ENCODE assay signal across 8 cellular contexts in genomic region chr7:129829677-129830631, GRCh38.
DNase-seq lines count a peak whose midpoint lies in the region; ATAC-seq, FAIRE-seq and TF ChIP-seq lines count a peak whose summit lies in the region.

No MANE protein-coding gene starts in this region.

- H3K27me3 ChIP-seq in colonic mucosa (no peaks in the 10 kb centered on the region), layer of hippocampus (ENCODE audit: control insufficient read depth, insufficient read depth, low read length) (no peaks in the 10 kb centered on the region)

- peak overlapping the region; percentile 84 to 88 for H3K27ac ChIP-seq in A549
- peak overlapping the region; percentile 28 for H3K27ac ChIP-seq in colonic mucosa
- peak overlapping the region; percentile 49 for H3K27ac ChIP-seq in layer of hippocampus (ENCODE audit: low read depth, low read length)

- TF ChIP-seq RAD21 in A549 (conservative IDR thresholded peaks at IDR 0.05 in 1 of 2, IDR thresholded peaks at IDR 0.05 in 1 of 2), result peak; percentile 76 to 77

- ATAC-seq in A549, result peak; percentile 6 to 19; a peak in 4 of 6 replicates
- ATAC-seq in GM19468 (IDR thresholded peaks at IDR 0.05; ENCODE audit: extremely low read depth, unreplicated experiment), result peak; percentile 20
- ATAC-seq in GM19467 (IDR thresholded peaks at IDR 0.05; ENCODE audit: unreplicated experiment), result no peak

- H3K36me3 ChIP-seq in colonic mucosa, result peaks cover 2% of the 10 kb centered on the region

- H3K4me3 ChIP-seq in A549 (peak overlapping the region; percentile 21; the same call in 1 of the 3 replicates), colonic mucosa (no peak overlapping the region)

- H3K4me1 ChIP-seq in A549, result peaks cover 51% of the 10 kb centered on the region
- peaks cover 16% of the 10 kb centered on the region for H3K4me1 ChIP-seq in colonic mucosa

- H3K9ac ChIP-seq in colonic mucosa (ENCODE audit: low read depth in 2 of 2, low read length in 2 of 2), result peak overlapping the region in 1 of 2 donors; percentile 79

- WGBS in A549 (ENCODE audit: missing lambda C conversion rate), result 11% methylated on average over 21 of the region's 22 CpGs

- H3K9me3 ChIP-seq in A549 (no peaks in the 10 kb centered on the region), colonic mucosa (no peaks in the 10 kb centered on the region)

- no peak for TF ChIP-seq EP300 in A549 (IDR thresholded peaks at IDR 0.05)

- intact Hi-C loops in colonic mucosa (cut with DNase I), result loop anchor here (2.0 to 10.0 kb wide), 3 partner anchors 181 to 465 kb away; partner anchors contain the start of gene NRF1

- FAIRE-seq in A549 (lab: Jason Lieb, UNC), result peak; percentile 74

- TF ChIP-seq POLR2A in A549 (IDR thresholded peaks at IDR 0.05; ENCODE audit: low read length), result no peak

- CTCF ChIA-PET in A549 (lab: Yijun Ruan, JAX), result interaction anchor here (0.6 to 11.3 kb wide), 51 partner anchors 8 to 611 kb away, joined by 3 to 212 read pairs (median 4); no protein-coding TSS in a partner anchor

- DNase-seq in A549 (ENCODE audit: low read depth in 1 of 2, low spot score in 1 of 2) (peak; percentile 58 to 83), NCI-H2227 (lab: John Stamatoyannopoulos, UW; ENCODE audit: unreplicated experiment) (peak; percentile 91), colonic mucosa (peak; percentile 60)
- DNase-seq in activated CD4-positive, CD25-positive, alpha-beta regulatory T cell treated with anti-CD3 and anti-CD28 coated beads, Interleukin-2, amount 50 U/mL, for 72 hours, result peak; percentile 50
- peak; percentile 59 for DNase-seq in stimulated activated CD4-positive, alpha-beta T cell treated with anti-CD3 and anti-CD28 coated beads, Interleukin-1b, Interleukin-23, amount 100 ng/mL, for 48 hours

- TF ChIP-seq CTCF in A549 (IDR thresholded peaks at IDR 0.05) (peak; percentile 84), colonic mucosa (IDR thresholded peaks at IDR 0.05) (peak; percentile 73)

- POLR2A ChIA-PET in A549 (lab: Yijun Ruan, JAX), result interaction anchor here (0.5 kb wide), 1 partner anchor 156 kb away, joined by 3 read pairs; no protein-coding TSS in a partner anchor

- H3K4me2 ChIP-seq in A549, result peak overlapping the region; percentile 80

TF ChIP-seq in A549, 52 proteins besides CTCF, POLR2A, EP300 and RAD21:
- TF ChIP-seq ELK1 (IDR thresholded peaks at IDR 0.05; ENCODE audit: low read depth, low read length) (no peak), POLR2AphosphoS2 (conservative IDR thresholded peaks at IDR 0.05; ENCODE audit: low read length) (0 out of 2 replicates have a peak, but pooled peaks have one; percentile 64), SMC3 (IDR thresholded peaks at IDR 0.05) (peak; percentile 78)

Comparison
In these comparisons a context has a peak if more than half of its experiments do, and no peak if none do; other contexts are left out.
1. H3K27ac ChIP-seq: peak in every context shown above with its lines; median percentile 86 in A549; 49 in layer of hippocampus; 28 in colonic mucosa.